In genomic region chr19:45899919-45900589, GRCh38 we compare ENCODE assay signal across 2 cellular contexts.
TF ChIP-seq lines count a peak whose summit lies in the region.

No MANE protein-coding gene starts in this region.

TF ChIP-seq in GM23338, 12 proteins besides CTCF, POLR2A, EP300 and RAD21:
- TF ChIP-seq EZH2phosphoT487 (IDR thresholded peaks at IDR 0.05; ENCODE audit: unreplicated experiment) = no peak
- TF ChIP-seq JUNB (IDR thresholded peaks at IDR 0.05; ENCODE audit: unreplicated experiment) = no peak
- no peak for TF ChIP-seq ZNF114 (CRISPR knock-in tag; IDR thresholded peaks at IDR 0.05)
- TF ChIP-seq POLR2AphosphoS5 (IDR thresholded peaks at IDR 0.05; ENCODE audit: low read depth) = no peak
- no peak for TF ChIP-seq CREB1 (CRISPR knock-in tag; IDR thresholded peaks at IDR 0.05; ENCODE audit: low read depth)
- no peak for TF ChIP-seq ETS1 (IDR thresholded peaks at IDR 0.05)

TF ChIP-seq in HEK293T, 16 proteins besides CTCF, POLR2A, EP300 and RAD21:
- TF ChIP-seq BHLHE40 (IDR thresholded peaks at IDR 0.05; ENCODE audit: borderline replicate concordance) = no peak
- no peak for TF ChIP-seq SP1 (IDR thresholded peaks at IDR 0.05)
- no peak for TF ChIP-seq SUZ12 (IDR thresholded peaks at IDR 0.05)
- TF ChIP-seq L3MBTL2 (conservative IDR thresholded peaks at IDR 0.05) = no peak
- no peak for TF ChIP-seq HDGF (IDR thresholded peaks at IDR 0.05; ENCODE audit: borderline replicate concordance)
- no peak for TF ChIP-seq NFRKB (IDR thresholded peaks at IDR 0.05)
- TF ChIP-seq ARNT (IDR thresholded peaks at IDR 0.05) = no peak
- no peak for TF ChIP-seq TARDBP (IDR thresholded peaks at IDR 0.05)
- TF ChIP-seq FOXA1 (IDR thresholded peaks at IDR 0.05) = no peak
- no peak for TF ChIP-seq FOXM1 (IDR thresholded peaks at IDR 0.05; ENCODE audit: borderline replicate concordance)
- TF ChIP-seq LEF1 (IDR thresholded peaks at IDR 0.05; ENCODE audit: borderline replicate concordance) = no peak
- TF ChIP-seq PKNOX1 (IDR thresholded peaks at IDR 0.05) = no peak
- TF ChIP-seq ELF4 (IDR thresholded peaks at IDR 0.05) = no peak
- TF ChIP-seq ZNF384 (IDR thresholded peaks at IDR 0.05) = no peak
- TF ChIP-seq CTBP1 (IDR thresholded peaks at IDR 0.05; ENCODE audit: borderline replicate concordance) = no peak
- TF ChIP-seq FOXK2 (IDR thresholded peaks at IDR 0.05) = no peak
TF ChIP-seq in HEK293T: peak in this region for 0.
